In the genomic region with DNA sequence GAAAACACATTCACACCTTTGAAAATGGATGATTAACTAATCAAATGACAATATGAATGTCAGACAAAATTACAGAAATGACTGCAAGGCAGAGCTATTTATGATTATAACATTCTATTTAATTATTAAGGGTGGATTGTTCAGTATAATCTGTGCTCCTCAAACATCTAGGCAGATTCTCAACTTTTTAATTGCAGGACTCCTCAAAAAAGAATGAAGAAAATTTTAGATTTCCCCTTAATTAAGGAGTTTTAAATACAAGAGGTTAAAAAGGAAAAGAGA, we compare ENCODE assay signal across 1 cellular context.
TF ChIP-seq lines count a peak whose summit lies in the region.

No MANE protein-coding gene starts in this region.

TF ChIP-seq in GM12878, 131 proteins besides CTCF, POLR2A, EP300 and RAD21:
- TF ChIP-seq ZNF217 (IDR thresholded peaks at IDR 0.05) (0 out of 2 replicates have a peak, but pooled peaks have one; percentile 6), NR2F1 (conservative IDR thresholded peaks at IDR 0.05) (peak; percentile 30; the same call in 1 of the 2 replicates), FOS (IDR thresholded peaks at IDR 0.05; ENCODE audit: borderline replicate concordance, extremely low read depth, insufficient read length) (no peak), IKZF1 (conservative IDR thresholded peaks at IDR 0.05) (peak; percentile 7; the same call in 1 of the 2 replicates), DPF2 (IDR thresholded peaks at IDR 0.05) (0 out of 2 replicates have a peak, but pooled peaks have one; percentile 18), JUND (IDR thresholded peaks at IDR 0.05; ENCODE audit: low read depth, low read length) (peak; percentile 64; the same call in 1 of the 2 replicates), ZNF24 (IDR thresholded peaks at IDR 0.05) (peak; percentile 9), ZNF622 (IDR thresholded peaks at IDR 0.05) (no peak), STAT3 (IDR thresholded peaks at IDR 0.05; ENCODE audit: low read depth, low read length) (no peak), ZNF274 (IDR thresholded peaks at IDR 0.05; ENCODE audit: insufficient read depth, insufficient read length) (no peak), ZBED1 (IDR thresholded peaks at IDR 0.05; ENCODE audit: borderline replicate concordance) (no peak), CBX5 (IDR thresholded peaks at IDR 0.05; ENCODE audit: low read depth) (no peak), GATAD2B (conservative IDR thresholded peaks at IDR 0.05; ENCODE audit: low read depth) (0 out of 2 replicates have a peak, but pooled peaks have one; percentile 13), NBN (IDR thresholded peaks at IDR 0.05) (0 out of 2 replicates have a peak, but pooled peaks have one; percentile 8), RB1 (IDR thresholded peaks at IDR 0.05; ENCODE audit: borderline replicate concordance) (no peak), ETV6 (conservative IDR thresholded peaks at IDR 0.05 in 1 of 2, IDR thresholded peaks at IDR 0.05 in 1 of 2; ENCODE audit: borderline replicate concordance in 1 of 2, low read depth in 1 of 2) (no peak), IKZF2 (IDR thresholded peaks at IDR 0.05) (0 out of 4 replicates have a peak, but pooled peaks of 1 of the 2 experiments have one; percentile 5), ZNF384 (IDR thresholded peaks at IDR 0.05; ENCODE audit: borderline replicate concordance, low read depth, low read length) (no peak), IRF4 (IDR thresholded peaks at IDR 0.05; ENCODE audit: low read depth, low read length) (no peak), MYB (IDR thresholded peaks at IDR 0.05; ENCODE audit: borderline replicate concordance, low read depth, low read length) (no peak), NFIC (IDR thresholded peaks at IDR 0.05; ENCODE audit: low read depth, low read length) (no peak), SMAD1 (IDR thresholded peaks at IDR 0.05; ENCODE audit: low read depth, partially characterized antibody) (no peak), SMARCA5 (IDR thresholded peaks at IDR 0.05) (no peak)
- TF ChIP-seq, protein P1, sequence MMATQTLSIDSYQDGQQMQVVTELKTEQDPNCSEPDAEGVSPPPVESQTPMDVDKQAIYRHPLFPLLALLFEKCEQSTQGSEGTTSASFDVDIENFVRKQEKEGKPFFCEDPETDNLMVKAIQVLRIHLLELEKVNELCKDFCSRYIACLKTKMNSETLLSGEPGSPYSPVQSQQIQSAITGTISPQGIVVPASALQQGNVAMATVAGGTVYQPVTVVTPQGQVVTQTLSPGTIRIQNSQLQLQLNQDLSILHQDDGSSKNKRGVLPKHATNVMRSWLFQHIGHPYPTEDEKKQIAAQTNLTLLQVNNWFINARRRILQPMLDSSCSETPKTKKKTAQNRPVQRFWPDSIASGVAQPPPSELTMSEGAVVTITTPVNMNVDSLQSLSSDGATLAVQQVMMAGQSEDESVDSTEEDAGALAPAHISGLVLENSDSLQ (IDR thresholded peaks at IDR 0.05): peak; percentile 22; the same call in 1 of the 2 replicates
- TF ChIP-seq, protein P2, sequence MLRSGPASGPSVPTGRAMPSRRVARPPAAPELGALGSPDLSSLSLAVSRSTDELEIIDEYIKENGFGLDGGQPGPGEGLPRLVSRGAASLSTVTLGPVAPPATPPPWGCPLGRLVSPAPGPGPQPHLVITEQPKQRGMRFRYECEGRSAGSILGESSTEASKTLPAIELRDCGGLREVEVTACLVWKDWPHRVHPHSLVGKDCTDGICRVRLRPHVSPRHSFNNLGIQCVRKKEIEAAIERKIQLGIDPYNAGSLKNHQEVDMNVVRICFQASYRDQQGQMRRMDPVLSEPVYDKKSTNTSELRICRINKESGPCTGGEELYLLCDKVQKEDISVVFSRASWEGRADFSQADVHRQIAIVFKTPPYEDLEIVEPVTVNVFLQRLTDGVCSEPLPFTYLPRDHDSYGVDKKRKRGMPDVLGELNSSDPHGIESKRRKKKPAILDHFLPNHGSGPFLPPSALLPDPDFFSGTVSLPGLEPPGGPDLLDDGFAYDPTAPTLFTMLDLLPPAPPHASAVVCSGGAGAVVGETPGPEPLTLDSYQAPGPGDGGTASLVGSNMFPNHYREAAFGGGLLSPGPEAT (IDR thresholded peaks at IDR 0.05; ENCODE audit: low read depth): 0 out of 2 replicates have a peak, but pooled peaks have one; percentile 64
- TF ChIP-seq, protein P3, sequence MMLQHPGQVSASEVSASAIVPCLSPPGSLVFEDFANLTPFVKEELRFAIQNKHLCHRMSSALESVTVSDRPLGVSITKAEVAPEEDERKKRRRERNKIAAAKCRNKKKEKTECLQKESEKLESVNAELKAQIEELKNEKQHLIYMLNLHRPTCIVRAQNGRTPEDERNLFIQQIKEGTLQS (IDR thresholded peaks at IDR 0.05; ENCODE audit: borderline replicate concordance, extremely low read depth, low read depth, low read length): no peak
- TF ChIP-seq, protein P4, sequence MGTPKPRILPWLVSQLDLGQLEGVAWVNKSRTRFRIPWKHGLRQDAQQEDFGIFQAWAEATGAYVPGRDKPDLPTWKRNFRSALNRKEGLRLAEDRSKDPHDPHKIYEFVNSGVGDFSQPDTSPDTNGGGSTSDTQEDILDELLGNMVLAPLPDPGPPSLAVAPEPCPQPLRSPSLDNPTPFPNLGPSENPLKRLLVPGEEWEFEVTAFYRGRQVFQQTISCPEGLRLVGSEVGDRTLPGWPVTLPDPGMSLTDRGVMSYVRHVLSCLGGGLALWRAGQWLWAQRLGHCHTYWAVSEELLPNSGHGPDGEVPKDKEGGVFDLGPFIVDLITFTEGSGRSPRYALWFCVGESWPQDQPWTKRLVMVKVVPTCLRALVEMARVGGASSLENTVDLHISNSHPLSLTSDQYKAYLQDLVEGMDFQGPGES (IDR thresholded peaks at IDR 0.05): no peak
- TF ChIP-seq, protein P5, sequence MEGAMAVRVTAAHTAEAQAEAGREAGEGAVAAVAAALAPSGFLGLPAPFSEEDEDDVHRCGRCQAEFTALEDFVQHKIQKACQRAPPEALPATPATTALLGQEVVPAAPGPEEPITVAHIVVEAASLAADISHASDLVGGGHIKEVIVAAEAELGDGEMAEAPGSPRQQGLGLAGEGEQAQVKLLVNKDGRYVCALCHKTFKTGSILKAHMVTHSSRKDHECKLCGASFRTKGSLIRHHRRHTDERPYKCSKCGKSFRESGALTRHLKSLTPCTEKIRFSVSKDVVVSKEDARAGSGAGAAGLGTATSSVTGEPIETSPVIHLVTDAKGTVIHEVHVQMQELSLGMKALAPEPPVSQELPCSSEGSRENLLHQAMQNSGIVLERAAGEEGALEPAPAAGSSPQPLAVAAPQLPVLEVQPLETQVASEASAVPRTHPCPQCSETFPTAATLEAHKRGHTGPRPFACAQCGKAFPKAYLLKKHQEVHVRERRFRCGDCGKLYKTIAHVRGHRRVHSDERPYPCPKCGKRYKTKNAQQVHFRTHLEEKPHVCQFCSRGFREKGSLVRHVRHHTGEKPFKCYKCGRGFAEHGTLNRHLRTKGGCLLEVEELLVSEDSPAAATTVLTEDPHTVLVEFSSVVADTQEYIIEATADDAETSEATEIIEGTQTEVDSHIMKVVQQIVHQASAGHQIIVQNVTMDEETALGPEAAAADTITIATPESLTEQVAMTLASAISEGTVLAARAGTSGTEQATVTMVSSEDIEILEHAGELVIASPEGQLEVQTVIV (IDR thresholded peaks at IDR 0.05; ENCODE audit: borderline replicate concordance, partially characterized antibody): no peak
